10 cellular contexts compared by ENCODE assay signal in genomic region chr6:56802570-56802969, GRCh38.
DNase-seq lines count a peak whose midpoint lies in the region; ATAC-seq and TF ChIP-seq lines count a peak whose summit lies in the region.
"Had no signal": no experiment of that assay in that cellular context is flagged by ENCODE, and none has a peak within 500 bp of the region (broad histone marks: within the 10 kb centered on the region; RNA-seq: fewer than 3 reads in every experiment).

No MANE protein-coding gene starts in this region.

- H3K36me3 ChIP-seq in A673 (ENCODE audit: insufficient read depth, low read length, poor library complexity, severe bottlenecking) (no peaks in the 10 kb centered on the region), PC-3 (ENCODE audit: low read depth, low read length) (no peaks in the 10 kb centered on the region)

- H3K9me2 ChIP-seq in PC-3 (replicated peaks; ENCODE audit: low read length): no peaks in the 10 kb centered on the region

- no peaks in the 10 kb centered on the region for H3K9me3 ChIP-seq in A673 (ENCODE audit: low read depth, low read length, poor library complexity, severe bottlenecking)
- no peaks in the 10 kb centered on the region for H3K9me3 ChIP-seq in PC-3 (ENCODE audit: low read length)

- peak overlapping the region; percentile 41 for H3K9ac ChIP-seq in PC-3 (ENCODE audit: low read length)

- no peak overlapping the region for H3K27ac ChIP-seq in A673 (ENCODE audit: low read depth, low read length, poor library complexity, severe bottlenecking)
- peak overlapping the region; percentile 78 for H3K27ac ChIP-seq in PC-3 (ENCODE audit: low read length)
- H3K27ac ChIP-seq: hepatocyte had no signal

- H3K27me3 ChIP-seq in A673 (replicated peaks; ENCODE audit: insufficient read depth, low read depth, low read length, poor library complexity): no peaks in the 10 kb centered on the region
- no peaks in the 10 kb centered on the region for H3K27me3 ChIP-seq in PC-3 (ENCODE audit: low read length)
- H3K27me3 ChIP-seq: hepatocyte had no signal

- TF ChIP-seq CTCF in A673 (conservative IDR thresholded peaks at IDR 0.05; ENCODE audit: low read depth, low read length): no peak
- TF ChIP-seq CTCF in PC-3 (conservative IDR thresholded peaks at IDR 0.05; ENCODE audit: low read depth, low read length): no peak
- TF ChIP-seq CTCF in fibroblast of pulmonary artery (IDR thresholded peaks at IDR 0.05; ENCODE audit: low read length, missing control alignments): no peak

- TF ChIP-seq EP300 in Ishikawa (IDR thresholded peaks at IDR 0.05; ENCODE audit: borderline replicate concordance): no peak

- POLR2A ChIA-PET in A673 (lab: Charles Lee; ENCODE audit: low non-redundant PET): no interaction called here
- POLR2A ChIA-PET in PC-3 (lab: Charles Lee; ENCODE audit: unreplicated experiment): no interaction called here

- H3K4me1 ChIP-seq in A673 (ENCODE audit: insufficient read depth, low read length, poor library complexity, severe bottlenecking) (peaks cover 45% of the 10 kb centered on the region), PC-3 (ENCODE audit: insufficient read depth, low read length) (peaks cover 59% of the 10 kb centered on the region)

- H3K79me2 ChIP-seq in PC-3 (ENCODE audit: low read length): peaks cover 64% of the 10 kb centered on the region

- no peaks in the 10 kb centered on the region for H4K20me1 ChIP-seq in PC-3 (ENCODE audit: low read length)

- intact Hi-C loops in A673 (cut with micrococcal nuclease; ENCODE audit: unreplicated experiment): no loop called here
- intact Hi-C loops in PC-3 (cut with micrococcal nuclease): no loop called here

- H3K4me2 ChIP-seq in PC-3 (ENCODE audit: low read length): peak overlapping the region; percentile 52
- H3K4me2 ChIP-seq: hepatocyte had no signal

- H2AFZ ChIP-seq in PC-3 (ENCODE audit: low read length): no peak overlapping the region
- H2AFZ ChIP-seq: hepatocyte had no signal

- CTCF ChIA-PET in A673 (lab: Charles Lee) (no interaction called here), PC-3 (lab: Charles Lee) (no interaction called here)

- DNase-seq in A673 (ENCODE audit: low spot score): peak; percentile 71
- peak; percentile 68 for DNase-seq in PC-3
- peak; percentile 63 for DNase-seq in fibroblast of pulmonary artery (ENCODE audit: low read depth)
- no peak for DNase-seq in activated CD4-positive, alpha-beta T cell treated with anti-CD3 and anti-CD28 coated beads for 1 hour
- DNase-seq in superior temporal gyrus (ENCODE audit: extremely low spot score): no peak
- no peak for DNase-seq in Kasumi-1 (lab: John Stamatoyannopoulos, UW)

- H3K4me3 ChIP-seq in A673 (ENCODE audit: low read depth, low read length, poor library complexity, severe bottlenecking) (no peak overlapping the region), PC-3 (ENCODE audit: low read length) (no peak overlapping the region), fibroblast of pulmonary artery (replicated peaks; ENCODE audit: low read depth, low read length) (no peak overlapping the region)
- H3K4me3 ChIP-seq: hepatocyte had no signal

- ATAC-seq in PC-3 (peak; percentile 67), HG03342 (IDR thresholded peaks at IDR 0.05; ENCODE audit: unreplicated experiment) (no peak)
- ATAC-seq: natural killer cell treated with Interleukin-12 subunit alpha and Interleukin-12 subunit beta and Interleukin-15 and Interleukin-18, amount 100 ng/mL, for 72 hours had no signal

- no peak for TF ChIP-seq RAD21 in Ishikawa (IDR thresholded peaks at IDR 0.05; ENCODE audit: low read depth)

- H3F3A ChIP-seq in PC-3 (ENCODE audit: low read length, unreplicated experiment): peaks cover 4% of the 10 kb centered on the region

- BruUV-seq in A673 (replicated peaks; lab: Mats Ljungman, UMichigan) (no TSS peak), PC-3 (replicated peaks; lab: Mats Ljungman, UMichigan) (no TSS peak)

TF ChIP-seq in Ishikawa, 13 proteins besides CTCF, POLR2A, EP300 and RAD21:
- peak; percentile 49 for TF ChIP-seq NFIC (IDR thresholded peaks at IDR 0.05)
- no peak for TF ChIP-seq YY1 (IDR thresholded peaks at IDR 0.05; ENCODE audit: low read depth)
- no peak for TF ChIP-seq ZBTB7A (IDR thresholded peaks at IDR 0.05; ENCODE audit: low read depth)
- no peak for TF ChIP-seq TAF1 (IDR thresholded peaks at IDR 0.05; ENCODE audit: low read depth)
- TF ChIP-seq, protein P1, sequence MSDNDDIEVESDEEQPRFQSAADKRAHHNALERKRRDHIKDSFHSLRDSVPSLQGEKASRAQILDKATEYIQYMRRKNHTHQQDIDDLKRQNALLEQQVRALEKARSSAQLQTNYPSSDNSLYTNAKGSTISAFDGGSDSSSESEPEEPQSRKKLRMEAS (IDR thresholded peaks at IDR 0.05): no peak

Comparison
In these comparisons a context has a peak if more than half of its experiments do, and no peak if none do; other contexts are left out.
1. DNase-seq: peak in A673 (single experiment), PC-3 (single experiment) and fibroblast of pulmonary artery (single experiment); none in activated CD4-positive, alpha-beta T cell treated with anti-CD3 and anti-CD28 coated beads for 1 hour (single experiment), superior temporal gyrus (single experiment) and Kasumi-1 (0 of 2).